In the genomic region with DNA sequence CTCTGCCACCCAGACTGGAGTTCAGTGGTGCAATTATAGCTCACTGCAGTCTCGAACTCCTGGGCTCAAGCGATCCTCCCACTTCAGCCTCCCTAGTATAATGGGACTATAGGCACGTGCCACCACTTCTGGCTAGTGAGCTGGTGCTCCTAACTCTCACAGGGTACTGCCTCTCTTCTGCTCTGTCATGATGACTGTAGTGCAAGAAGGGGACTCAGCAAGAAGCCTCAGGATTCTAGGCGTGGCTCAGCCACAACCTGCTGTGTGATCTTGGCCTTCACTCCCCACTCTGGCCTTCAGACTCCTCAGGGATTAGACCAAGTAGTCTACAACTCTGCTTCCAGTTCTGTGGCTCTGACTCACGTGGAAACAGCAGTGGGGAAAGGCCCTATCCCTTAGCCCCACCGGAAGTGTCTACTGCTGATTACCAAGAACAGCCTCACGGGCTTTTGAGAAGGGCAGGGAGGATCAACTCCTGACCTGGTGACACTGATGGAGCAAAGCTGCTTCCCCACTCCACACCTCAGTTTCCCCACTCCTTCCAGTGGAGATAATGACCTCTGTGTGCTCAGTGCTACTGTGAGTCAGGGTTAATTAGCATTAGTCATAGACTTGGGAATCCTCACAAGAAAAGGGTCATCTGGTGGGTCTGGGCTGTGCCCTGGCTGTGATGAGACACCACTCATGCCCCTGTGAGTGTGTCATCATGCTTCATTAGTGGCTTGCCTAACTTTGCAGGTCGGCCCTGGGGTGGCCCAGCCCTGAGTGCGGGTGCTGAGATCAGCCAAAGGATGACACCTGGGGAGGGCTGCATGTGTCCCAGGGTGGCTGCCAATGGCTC, we compare ENCODE assay signal across 8 cellular contexts. TPM values are rescaled to one million over a fixed set of nuclear protein-coding genes. Genes with fewer than 3 reads are reported as not detected.
DNase-seq lines count a peak whose midpoint lies in the region; ATAC-seq and TF ChIP-seq lines count a peak whose summit lies in the region.

No MANE protein-coding gene starts in this region.

- no peaks in the 10 kb centered on the region for H3K27me3 Mint-ChIP-seq in naive B cell

- H3K4me1 Mint-ChIP-seq in naive B cell, result peaks cover 3 to 5% (median 4%) of the 10 kb centered on the region in 3 donors

- DNase-seq in GM12864 (ENCODE audit: low read depth) (peak; percentile 22), NB4 (ENCODE audit: low read depth) (peak; percentile 21), brain pericyte (ENCODE audit: low read depth, low spot score) (peak; percentile 57), naive B cell (no peak), NCI-H748 treated with DMSO at 0.1 percent for 48 hours (lab: John Stamatoyannopoulos, UW) (no peak), middle frontal gyrus (ENCODE audit: extremely low spot score, low spot score) (no peak), NCI-H524 treated with DMSO at 0.1 percent for 48 hours (lab: John Stamatoyannopoulos, UW) (no peak)

- no peak for TF ChIP-seq CTCF in GM12864 (IDR thresholded peaks at IDR 0.05; ENCODE audit: low read depth, low read length, missing control alignments)
- TF ChIP-seq CTCF in NB4 (IDR thresholded peaks at IDR 0.05; ENCODE audit: low read depth, low read length), result no peak

- ATAC-seq in GM21786 (IDR thresholded peaks at IDR 0.05; ENCODE audit: unreplicated experiment) (peak; percentile 41), naive B cell (ENCODE audit: low read depth in 2 of 2) (peak; percentile 5 to 7)

- H3K9me3 Mint-ChIP-seq in naive B cell, result no peaks in the 10 kb centered on the region

- H3K27ac Mint-ChIP-seq in naive B cell, result peak overlapping the region in 4 of 6 donors; percentile 8 to 75 (median 41)

- no peaks in the 10 kb centered on the region for H3K36me3 Mint-ChIP-seq in naive B cell

- no peak overlapping the region for H3K4me3 Mint-ChIP-seq in naive B cell

- H3K4me3 ChIP-seq in GM12864 (ENCODE audit: low read depth, low read length) (no peak overlapping the region), NB4 (ENCODE audit: low read depth, low read length) (no peak overlapping the region)

- TF ChIP-seq POLR2A in NB4 (IDR thresholded peaks at IDR 0.05; ENCODE audit: extremely low read depth, insufficient read length), result no peak

RNA-seq across cellular contexts. Expression of gene ZC3HC1, which starts 41.1 kb away (rescaled TPM):
- polyA plus RNA-seq in naive B cell (ENCODE audit: low read depth in 6 of 6), result 10 to 100 TPM in 5 of 6 donors, 1 to 10 TPM in 1; 8.4 to 38.8 (median 11.9) TPM

RNA-seq across cellular contexts. Expression of gene UBE2H, which starts 57.3 kb away (rescaled TPM):
- polyA plus RNA-seq in naive B cell (ENCODE audit: low read depth in 6 of 6), result 10 to 100 TPM; 35.9 to 86.8 (median 55.6) TPM

Comparison
In these comparisons a context has a peak if more than half of its experiments do, and no peak if none do; other contexts are left out.
1. DNase-seq: peak in GM12864 (single experiment), NB4 (single experiment) and brain pericyte (single experiment); none in naive B cell (single experiment), NCI-H748 treated with DMSO at 0.1 percent for 48 hours (single experiment), middle frontal gyrus (single experiment) and NCI-H524 treated with DMSO at 0.1 percent for 48 hours (single experiment).